ENCODE assay signal across 17 cellular contexts in the genomic region with DNA sequence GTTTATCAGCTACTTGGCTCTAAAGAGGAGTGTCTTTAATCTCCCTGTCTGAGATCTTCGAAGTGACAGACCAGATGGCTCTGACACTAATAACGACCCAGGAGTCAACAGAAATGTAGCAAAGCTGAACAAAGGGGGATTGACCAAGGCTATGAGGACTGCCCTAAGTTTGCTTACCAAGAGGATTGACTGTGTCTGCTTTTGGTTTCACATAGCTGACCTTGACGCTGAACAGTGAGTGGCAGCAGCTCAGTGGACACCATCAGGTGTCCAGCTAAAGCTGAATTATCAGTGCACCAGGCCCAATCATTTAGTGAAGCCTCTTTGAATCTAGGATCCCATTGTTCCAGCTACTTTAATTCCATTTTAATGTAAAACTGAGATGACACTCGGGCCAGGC.
DNase-seq lines count a peak whose midpoint lies in the region; ATAC-seq, FAIRE-seq and TF ChIP-seq lines count a peak whose summit lies in the region.
"Had no signal": no experiment of that assay in that cellular context is flagged by ENCODE, and none has a peak within 500 bp of the region (broad histone marks: within the 10 kb centered on the region; RNA-seq: fewer than 3 reads in every experiment).

No MANE protein-coding gene starts in this region.

- no peak for TF ChIP-seq POLR2A in GM12878 (IDR thresholded peaks at IDR 0.05; ENCODE audit: low read depth, low read length)

- no peak overlapping the region for H3K4me2 ChIP-seq in DND-41 (ENCODE audit: insufficient read depth, low read length)
- H3K4me2 ChIP-seq in GM12878 (ENCODE audit: control insufficient read depth, insufficient read depth): no peak overlapping the region
- H3K4me2 ChIP-seq: A549 had no signal

- in situ Hi-C loops in GM12878 (cut with MboI): no loop called here

- H3K4me1 ChIP-seq in DND-41 (ENCODE audit: insufficient read depth, low read length) (no peaks in the 10 kb centered on the region), HUES48 (ENCODE audit: control insufficient read depth, insufficient read depth, low read length) (peaks cover 29% of the 10 kb centered on the region), GM12878 (ENCODE audit: control insufficient read depth, insufficient read depth, low read length) (no peaks in the 10 kb centered on the region)
- H3K4me1 ChIP-seq: A549, Caco-2 had no signal

- no peaks in the 10 kb centered on the region for H3K9me3 ChIP-seq in DND-41 (ENCODE audit: insufficient read depth, low read length, severe bottlenecking)
- H3K9me3 ChIP-seq in HUES48 (ENCODE audit: control insufficient read depth, insufficient read depth, low read length): no peaks in the 10 kb centered on the region
- H3K9me3 ChIP-seq in GM12878 (replicated peaks; ENCODE audit: control insufficient read depth, insufficient read depth, low read length): no peaks in the 10 kb centered on the region
- H3K9me3 ChIP-seq: A549, Caco-2 had no signal

- no peak for TF ChIP-seq EP300 in GM12878 (IDR thresholded peaks at IDR 0.05; ENCODE audit: borderline replicate concordance in 1 of 2, control insufficient read depth in 1 of 2, low read depth in 2 of 2, low read length in 2 of 2)

- no peak overlapping the region for H2AFZ ChIP-seq in DND-41 (ENCODE audit: low read depth, low read length)
- H2AFZ ChIP-seq in GM12878 (ENCODE audit: control insufficient read depth, low read depth, low read length): no peak overlapping the region
- H2AFZ ChIP-seq: GM23248 had no signal

- H3K27ac Mint-ChIP-seq in activated T-helper 1 cell treated with anti-CD3 and anti-CD28 coated beads, Interleukin-12 subunit alpha, Interleukin-12 subunit beta, Interleukin-2, Interleukin-4 antibody, amounts not matched to agents 30 ng/mL and 10 ng/mL and 1 ng/mL, durations not matched to agents 14 hours and 24 hours and 36 hours: no peak overlapping the region
- H3K27ac Mint-ChIP-seq: CD14-positive monocyte, HFFc6, T-cell had no signal

- H3K9ac ChIP-seq in DND-41 (ENCODE audit: low read depth, low read length) (no peak overlapping the region), HUES48 (ENCODE audit: low read depth, low read length) (no peak overlapping the region), GM12878 (ENCODE audit: control insufficient read depth, insufficient read depth, low read length) (no peak overlapping the region)
- H3K9ac ChIP-seq: GM23248 had no signal

- H3K27me3 Mint-ChIP-seq in activated T-helper 1 cell treated with anti-CD3 and anti-CD28 coated beads, Interleukin-12 subunit alpha, Interleukin-12 subunit beta, Interleukin-2, Interleukin-4 antibody, amounts not matched to agents 30 ng/mL and 10 ng/mL and 1 ng/mL, durations not matched to agents 14 hours and 24 hours and 36 hours (ENCODE audit: insufficient read depth): peaks cover 12% of the 10 kb centered on the region
- H3K27me3 Mint-ChIP-seq: IgD-negative memory B cell had no signal

- TF ChIP-seq CTCF in DND-41 (IDR thresholded peaks at IDR 0.05; ENCODE audit: borderline replicate concordance, extremely low read depth, low read length, poor library complexity, severe bottlenecking) (no peak), GM12878 (IDR thresholded peaks at IDR 0.05 in 2 of 3, conservative IDR thresholded peaks at IDR 0.05 in 1 of 3; ENCODE audit: control insufficient read depth in 2 of 3, extremely low read depth in 1 of 3, insufficient read depth in 1 of 3, low read depth in 3 of 3, low read length in 3 of 3) (no peak)

- H3K36me3 Mint-ChIP-seq in activated T-helper 1 cell treated with anti-CD3 and anti-CD28 coated beads, Interleukin-12 subunit alpha, Interleukin-12 subunit beta, Interleukin-2, Interleukin-4 antibody, amounts not matched to agents 30 ng/mL and 10 ng/mL and 1 ng/mL, durations not matched to agents 14 hours and 24 hours and 36 hours (ENCODE audit: low read depth): no peaks in the 10 kb centered on the region
- H3K36me3 Mint-ChIP-seq: CD14-positive monocyte, IgD-negative memory B cell, T-cell had no signal

- no peaks in the 10 kb centered on the region for H3K4me1 Mint-ChIP-seq in activated T-helper 1 cell treated with anti-CD3 and anti-CD28 coated beads, Interleukin-12 subunit alpha, Interleukin-12 subunit beta, Interleukin-2, Interleukin-4 antibody, amounts not matched to agents 30 ng/mL and 10 ng/mL and 1 ng/mL, durations not matched to agents 14 hours and 24 hours and 36 hours (ENCODE audit: low read depth)
- H3K4me1 Mint-ChIP-seq: CD14-positive monocyte, IgD-negative memory B cell, T-cell had no signal

- H3K36me3 ChIP-seq in DND-41 (ENCODE audit: insufficient read depth, low read length) (no peaks in the 10 kb centered on the region), HUES48 (ENCODE audit: control insufficient read depth, insufficient read depth, low read length) (no peaks in the 10 kb centered on the region), GM12878 (ENCODE audit: control insufficient read depth in 2 of 2, insufficient read depth in 2 of 2, low read length in 1 of 2) (no peaks in the 10 kb centered on the region)

- no peaks in the 10 kb centered on the region for H4K20me1 ChIP-seq in DND-41 (ENCODE audit: insufficient read depth, low read length)
- no peaks in the 10 kb centered on the region for H4K20me1 ChIP-seq in GM12878 (ENCODE audit: control insufficient read depth, insufficient read depth)

- H3K27me3 ChIP-seq in DND-41 (ENCODE audit: insufficient read depth, low read length, poor library complexity) (no peaks in the 10 kb centered on the region), HUES48 (ENCODE audit: control insufficient read depth, insufficient read depth, low read length) (no peaks in the 10 kb centered on the region), GM12878 (replicated peaks in 1 of 2; ENCODE audit: control insufficient read depth in 2 of 2, insufficient read depth in 2 of 2, low read length in 1 of 2) (no peaks in the 10 kb centered on the region)

- WGBS in GM12878 (ENCODE audit: insufficient coverage, insufficient replicate concordance, low lambda C conversion rate, missing lambda C conversion rate): 20% methylated on average over 4 of the region's 4 CpGs

- no peak for TF ChIP-seq RAD21 in GM12878 (IDR thresholded peaks at IDR 0.05; ENCODE audit: insufficient read depth, low read depth, low read length)

- POLR2A ChIA-PET in GM12878 (lab: Charles Lee): no interaction called here

- FAIRE-seq in GM12878 (lab: Jason Lieb, UNC): no peak
- FAIRE-seq: A549 had no signal

- H3K4me3 ChIP-seq in DND-41 (ENCODE audit: low read depth in 1 of 2, low read length in 2 of 2): no peak overlapping the region
- H3K4me3 ChIP-seq in HUES48 (ENCODE audit: low read depth, low read length): no peak overlapping the region
- H3K4me3 ChIP-seq in GM12878: no peak overlapping the region
- H3K4me3 ChIP-seq: A549, GM23248 had no signal

- 0 out of 3 replicates have a peak, but pooled peaks have one; percentile 7 for ATAC-seq in DND-41 (ENCODE audit: insufficient read depth, low read depth)
- peak; percentile 22 for ATAC-seq in GM21515 (IDR thresholded peaks at IDR 0.05; ENCODE audit: unreplicated experiment)
- ATAC-seq in GM12878: peak; percentile 42; the same call in 2 of the 3 replicates

- no peak for DNase-seq in DND-41
- DNase-seq in GM12878 (ENCODE audit: low read depth, low spot score): no peak
- no peak for DNase-seq in OCI-M2 (lab: John Stamatoyannopoulos, UW; ENCODE audit: unreplicated experiment)
- DNase-seq in ureter (ENCODE audit: low spot score): no peak
- no peak for DNase-seq in stimulated activated CD8-positive, alpha-beta memory T cell treated with anti-CD3 and anti-CD28 coated beads, Interleukin-4, amount 100 ng/mL, for 48 hours
- no peak for DNase-seq in activated T-helper 1 cell treated with anti-CD3 and anti-CD28 coated beads, Interleukin-12 subunit alpha, Interleukin-12 subunit beta, Interleukin-2, Interleukin-4 antibody, amounts not matched to agents 30 ng/mL and 10 ng/mL and 1 ng/mL, durations not matched to agents 14 hours and 24 hours and 36 hours (ENCODE audit: low spot score)
- DNase-seq: NCI-H510A; NK-92 treated with Interleukin-12 subunit alpha and Interleukin-12 subunit beta, amount 100 ng/mL, for 24 hours had no signal

- H3K79me2 ChIP-seq in DND-41 (ENCODE audit: insufficient read depth, low read length) (no peaks in the 10 kb centered on the region), GM12878 (ENCODE audit: control insufficient read depth, insufficient read depth, low read length) (no peaks in the 10 kb centered on the region)

- RAD21 ChIA-PET in GM12878 (lab: Charles Lee; ENCODE audit: unreplicated experiment): interaction anchor here (1.0 to 2.1 kb wide), 5 partner anchors 88 to 901 kb away, joined by 4 to 11 read pairs (median 6); no protein-coding TSS in a partner anchor

- BruUV-seq in GM12878 (replicated peaks; lab: Mats Ljungman, UMichigan): no TSS peak

- H3K4me3 Mint-ChIP-seq in activated T-helper 1 cell treated with anti-CD3 and anti-CD28 coated beads, Interleukin-12 subunit alpha, Interleukin-12 subunit beta, Interleukin-2, Interleukin-4 antibody, amounts not matched to agents 30 ng/mL and 10 ng/mL and 1 ng/mL, durations not matched to agents 14 hours and 24 hours and 36 hours: no peak overlapping the region
- H3K4me3 Mint-ChIP-seq: CD14-positive monocyte, HFFc6, IgD-negative memory B cell, T-cell had no signal

- no peaks in the 10 kb centered on the region for H3K9me3 Mint-ChIP-seq in activated T-helper 1 cell treated with anti-CD3 and anti-CD28 coated beads, Interleukin-12 subunit alpha, Interleukin-12 subunit beta, Interleukin-2, Interleukin-4 antibody, amounts not matched to agents 30 ng/mL and 10 ng/mL and 1 ng/mL, durations not matched to agents 14 hours and 24 hours and 36 hours
- H3K9me3 Mint-ChIP-seq: CD14-positive monocyte, HFFc6, IgD-negative memory B cell, T-cell had no signal

- intact Hi-C loops in GM12878 (cut with micrococcal nuclease; ENCODE audit: unreplicated experiment): loop anchor here (1.0 to 10.0 kb wide), 3 partner anchors 88 to 524 kb away; no protein-coding TSS in a partner anchor
- intact Hi-C loops in activated T-helper 1 cell treated with anti-CD3 and anti-CD28 coated beads, Interleukin-12 subunit alpha, Interleukin-12 subunit beta, Interleukin-2, Interleukin-4 antibody, amounts not matched to agents 30 ng/mL and 10 ng/mL and 1 ng/mL, durations not matched to agents 14 hours and 24 hours and 36 hours (cut with micrococcal nuclease): loop anchor here (1.0 kb wide), 1 partner anchor 88 kb away; no protein-coding TSS in a partner anchor

- SMC1A ChIA-PET in GM12878 (lab: Charles Lee; ENCODE audit: uncharacterized antibody, unreplicated experiment): interaction anchor here (1.0 to 1.7 kb wide), 10 partner anchors 8 to 520 kb away, joined by 3 to 15 read pairs (median 4); no protein-coding TSS in a partner anchor

- H3K27ac ChIP-seq in DND-41 (ENCODE audit: low read length) (no peak overlapping the region), HUES48 (ENCODE audit: low read depth, low read length) (peak overlapping the region; percentile 56), GM12878 (ENCODE audit: control insufficient read depth, insufficient read depth) (no peak overlapping the region)
- H3K27ac ChIP-seq: A549, GM23248 had no signal

- CTCF ChIA-PET in GM12878 (lab: Yijun Ruan, JAX): interaction anchor here (0.6 to 2.1 kb wide), 21 partner anchors 9 to 666 kb away, joined by 3 to 16 read pairs (median 3); no protein-coding TSS in a partner anchor

TF ChIP-seq in GM12878, 131 proteins besides CTCF, POLR2A, EP300 and RAD21 (continues in another document):
- TF ChIP-seq HDGF (IDR thresholded peaks at IDR 0.05): no peak
- no peak for TF ChIP-seq SMARCA5 (IDR thresholded peaks at IDR 0.05)
- TF ChIP-seq CEBPB (IDR thresholded peaks at IDR 0.05; ENCODE audit: borderline replicate concordance in 1 of 2, low read depth in 2 of 2, low read length in 2 of 2): no peak
